26 cellular contexts compared by ENCODE assay signal in the genomic region with DNA sequence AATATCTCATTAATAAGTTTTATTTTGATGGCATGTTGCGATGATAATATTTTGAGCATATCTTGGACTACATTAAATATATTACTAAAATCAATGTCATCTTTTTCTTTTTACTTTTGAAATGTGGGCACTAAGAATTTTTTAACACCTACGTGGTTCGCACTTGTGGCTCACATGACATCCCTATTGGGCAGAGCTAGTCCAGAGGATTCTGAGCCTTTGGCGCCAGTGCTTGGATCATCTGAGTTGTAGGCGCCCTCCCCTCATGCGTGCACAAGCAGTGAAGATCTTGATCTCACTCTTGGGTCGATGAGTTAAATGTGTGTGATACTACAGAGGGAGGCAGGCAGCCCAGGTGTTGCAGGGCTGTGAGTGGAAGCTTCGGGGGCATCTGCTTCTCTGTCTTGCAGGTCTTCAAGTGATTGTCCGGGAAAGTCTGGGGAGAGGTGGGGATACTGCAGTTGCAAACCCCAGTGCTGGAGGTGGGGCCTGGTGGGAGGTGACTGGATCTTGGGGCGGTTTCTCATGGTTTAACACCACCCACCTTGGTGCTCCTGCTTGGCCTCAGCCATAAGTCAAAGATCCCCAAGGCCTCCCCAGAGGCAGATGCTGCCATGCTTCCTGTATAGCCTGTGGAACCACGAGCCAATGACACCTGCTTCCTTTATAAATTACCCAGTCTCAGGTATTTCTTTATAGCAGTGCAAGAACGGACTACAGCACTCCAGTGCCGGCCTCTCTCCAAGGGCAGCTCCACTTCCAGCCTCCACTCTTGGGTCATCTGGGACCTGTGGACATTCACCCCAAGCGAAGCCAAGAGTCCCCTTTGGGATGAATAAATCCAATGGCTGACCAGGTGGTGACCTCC. TPM values are rescaled to one million over a fixed set of nuclear protein-coding genes. Genes with fewer than 3 reads are reported as not detected.
DNase-seq lines count a peak whose midpoint lies in the region; ATAC-seq and TF ChIP-seq lines count a peak whose summit lies in the region.
"Had no signal": no experiment of that assay in that cellular context is flagged by ENCODE, and none has a peak within 500 bp of the region (broad histone marks: within the 10 kb centered on the region; RNA-seq: fewer than 3 reads in every experiment).

No MANE protein-coding gene starts in this region.

- H3K4me1 Mint-ChIP-seq in activated CD8-positive, alpha-beta memory T cell treated with anti-CD3 and anti-CD28 coated beads, Interleukin-2, amount 10 ng/mL, durations not matched to agents 7 days and 5 days, result peaks cover 13% of the 10 kb centered on the region
- peaks cover 45% of the 10 kb centered on the region for H3K4me1 Mint-ChIP-seq in activated CD4-positive, alpha-beta memory T cell treated with anti-CD3 and anti-CD28 coated beads, Interleukin-2, amount 10 ng/mL, durations not matched to agents 7 days and 5 days
- peaks cover 76% of the 10 kb centered on the region for H3K4me1 Mint-ChIP-seq in stimulated activated effector memory CD8-positive, alpha-beta T cell treated with anti-CD3 and anti-CD28 coated beads, Interleukin-12 subunit alpha, Interleukin-12 subunit beta, amount 100 ng/mL, for 72 hours

- no peak overlapping the region for H3K27ac Mint-ChIP-seq in activated CD8-positive, alpha-beta memory T cell treated with anti-CD3 and anti-CD28 coated beads, Interleukin-2, amount 10 ng/mL, durations not matched to agents 7 days and 5 days
- no peak overlapping the region for H3K27ac Mint-ChIP-seq in activated CD4-positive, alpha-beta memory T cell treated with anti-CD3 and anti-CD28 coated beads, Interleukin-2, amount 10 ng/mL, durations not matched to agents 7 days and 5 days
- H3K27ac Mint-ChIP-seq in stimulated activated effector memory CD8-positive, alpha-beta T cell treated with anti-CD3 and anti-CD28 coated beads, Interleukin-12 subunit alpha, Interleukin-12 subunit beta, amount 100 ng/mL, for 72 hours, result peak overlapping the region; percentile 83
- H3K27ac Mint-ChIP-seq: activated CD4-positive, alpha-beta T cell treated with anti-CD3 and anti-CD28 coated beads for 36 hours; activated naive CD4-positive, alpha-beta T cell treated with anti-CD3 and anti-CD28 coated beads, Interleukin-2, amount 50 U/mL, for 24 hours; brain had no signal

- no peak for TF ChIP-seq POLR2A in lower leg skin (IDR thresholded peaks at IDR 0.05)

- WGBS in lower leg skin, 2 donors, result 87 to 91% methylated on average over 14 of the region's 14 CpGs

- H3K4me3 ChIP-seq in lower leg skin (ENCODE audit: low read depth, poor library complexity, severe bottlenecking), result no peak overlapping the region
- H3K4me3 ChIP-seq: ovary, testis, uterus had no signal

- no peak overlapping the region for H3K4me3 Mint-ChIP-seq in activated CD8-positive, alpha-beta memory T cell treated with anti-CD3 and anti-CD28 coated beads, Interleukin-2, amount 10 ng/mL, durations not matched to agents 7 days and 5 days
- H3K4me3 Mint-ChIP-seq in activated CD4-positive, alpha-beta memory T cell treated with anti-CD3 and anti-CD28 coated beads, Interleukin-2, amount 10 ng/mL, durations not matched to agents 7 days and 5 days, result no peak overlapping the region
- H3K4me3 Mint-ChIP-seq in stimulated activated effector memory CD8-positive, alpha-beta T cell treated with anti-CD3 and anti-CD28 coated beads, Interleukin-12 subunit alpha, Interleukin-12 subunit beta, amount 100 ng/mL, for 72 hours, result no peak overlapping the region
- H3K4me3 Mint-ChIP-seq: activated CD4-positive, alpha-beta T cell treated with anti-CD3 and anti-CD28 coated beads for 36 hours; activated naive CD4-positive, alpha-beta T cell treated with anti-CD3 and anti-CD28 coated beads, Interleukin-2, amount 50 U/mL, for 24 hours; brain; naive thymus-derived CD8-positive, alpha-beta T cell had no signal

- peaks cover 5% of the 10 kb centered on the region for H3K36me3 Mint-ChIP-seq in activated CD8-positive, alpha-beta memory T cell treated with anti-CD3 and anti-CD28 coated beads, Interleukin-2, amount 10 ng/mL, durations not matched to agents 7 days and 5 days
- peaks cover 7% of the 10 kb centered on the region for H3K36me3 Mint-ChIP-seq in activated CD4-positive, alpha-beta memory T cell treated with anti-CD3 and anti-CD28 coated beads, Interleukin-2, amount 10 ng/mL, durations not matched to agents 7 days and 5 days (ENCODE audit: low read depth)
- no peaks in the 10 kb centered on the region for H3K36me3 Mint-ChIP-seq in stimulated activated effector memory CD8-positive, alpha-beta T cell treated with anti-CD3 and anti-CD28 coated beads, Interleukin-12 subunit alpha, Interleukin-12 subunit beta, amount 100 ng/mL, for 72 hours
- H3K36me3 Mint-ChIP-seq: activated naive CD4-positive, alpha-beta T cell treated with anti-CD3 and anti-CD28 coated beads, Interleukin-2, amount 50 U/mL, for 24 hours; brain; naive thymus-derived CD8-positive, alpha-beta T cell had no signal

- peak; percentile 51 for DNase-seq in activated CD8-positive, alpha-beta memory T cell treated with anti-CD3 and anti-CD28 coated beads for 24 hours
- DNase-seq in activated CD8-positive, alpha-beta memory T cell treated with anti-CD3 and anti-CD28 coated beads, Interleukin-2, amount 10 ng/mL, durations not matched to agents 7 days and 5 days, result no peak
- DNase-seq in activated CD4-positive, alpha-beta memory T cell treated with anti-CD3 and anti-CD28 coated beads, Interleukin-2, amount 10 ng/mL, durations not matched to agents 7 days and 5 days, result peak; percentile 14
- DNase-seq in lower leg skin (ENCODE audit: low spot score in 2 of 2) (peak; percentile 9 to 68), NCI-H526 treated with DMSO at 0.1 percent for 48 hours (lab: John Stamatoyannopoulos, UW) (no peak)
- peak in 1 of 2 donors; percentile 49 for DNase-seq in stimulated activated effector memory CD8-positive, alpha-beta T cell treated with anti-CD3 and anti-CD28 coated beads, Interleukin-12 subunit alpha, Interleukin-12 subunit beta, amount 100 ng/mL, for 72 hours (ENCODE audit: low spot score in 2 of 2)
- DNase-seq in stimulated activated CD4-positive, alpha-beta T cell treated with anti-CD3 and anti-CD28 coated beads, Interleukin-12 subunit alpha, Interleukin-12 subunit beta, amount 100 ng/mL, for 4 hours, result no peak
- DNase-seq: activated CD4-positive, alpha-beta T cell treated with anti-CD3 and anti-CD28 coated beads for 36 hours; amniotic stem cell; DMS79 treated with DMSO at 0.1 percent for 48 hours; GF-D8; islet precursor cell; left ventricle myocardium superior; NCI-H1436; NCI-H2107; NCI-H345; stimulated activated naive CD4-positive, alpha-beta T cell; SW 1271; T1000; testis; uterus had no signal

- H3K27me3 Mint-ChIP-seq in activated CD8-positive, alpha-beta memory T cell treated with anti-CD3 and anti-CD28 coated beads, Interleukin-2, amount 10 ng/mL, durations not matched to agents 7 days and 5 days, result no peaks in the 10 kb centered on the region
- H3K27me3 Mint-ChIP-seq in activated CD4-positive, alpha-beta memory T cell treated with anti-CD3 and anti-CD28 coated beads, Interleukin-2, amount 10 ng/mL, durations not matched to agents 7 days and 5 days, result no peaks in the 10 kb centered on the region
- H3K27me3 Mint-ChIP-seq: activated CD4-positive, alpha-beta T cell treated with anti-CD3 and anti-CD28 coated beads for 36 hours; activated naive CD4-positive, alpha-beta T cell treated with anti-CD3 and anti-CD28 coated beads, Interleukin-2, amount 50 U/mL, for 24 hours had no signal

- CTCF ChIA-PET in activated CD8-positive, alpha-beta memory T cell treated with anti-CD3 and anti-CD28 coated beads, Interleukin-2, amount 10 ng/mL, durations not matched to agents 7 days and 5 days (lab: Charles Lee), result interaction anchor here (0.7 kb wide), 1 partner anchor 20 kb away, joined by 3 read pairs; no protein-coding TSS in a partner anchor
- CTCF ChIA-PET in activated CD4-positive, alpha-beta memory T cell treated with anti-CD3 and anti-CD28 coated beads, Interleukin-2, amount 10 ng/mL, durations not matched to agents 7 days and 5 days (lab: Charles Lee), result interaction anchor here (0.7 to 2.1 kb wide), 2 partner anchors 8 to 141 kb away, joined by 3 to 8 read pairs; no protein-coding TSS in a partner anchor

- no peaks in the 10 kb centered on the region for H3K9me3 Mint-ChIP-seq in activated CD8-positive, alpha-beta memory T cell treated with anti-CD3 and anti-CD28 coated beads, Interleukin-2, amount 10 ng/mL, durations not matched to agents 7 days and 5 days (ENCODE audit: low read depth)
- peaks cover 8% of the 10 kb centered on the region for H3K9me3 Mint-ChIP-seq in activated CD4-positive, alpha-beta memory T cell treated with anti-CD3 and anti-CD28 coated beads, Interleukin-2, amount 10 ng/mL, durations not matched to agents 7 days and 5 days
- H3K9me3 Mint-ChIP-seq in stimulated activated effector memory CD8-positive, alpha-beta T cell treated with anti-CD3 and anti-CD28 coated beads, Interleukin-12 subunit alpha, Interleukin-12 subunit beta, amount 100 ng/mL, for 72 hours, result peaks cover 2% of the 10 kb centered on the region
- H3K9me3 Mint-ChIP-seq: activated naive CD4-positive, alpha-beta T cell treated with anti-CD3 and anti-CD28 coated beads, Interleukin-2, amount 50 U/mL, for 24 hours; naive thymus-derived CD8-positive, alpha-beta T cell had no signal

- ATAC-seq in activated CD8-positive, alpha-beta memory T cell treated with anti-CD3 and anti-CD28 coated beads, Interleukin-2, amount 10 ng/mL, durations not matched to agents 7 days and 5 days, result no peak
- no peak for ATAC-seq in stimulated activated effector memory CD8-positive, alpha-beta T cell treated with anti-CD3 and anti-CD28 coated beads, Interleukin-12 subunit alpha, Interleukin-12 subunit beta, amount 100 ng/mL, for 72 hours
- ATAC-seq in SK-N-SH treated with all-trans-retinoic acid at 6 μM for 48 hours, result no peak
- ATAC-seq: activated CD4-positive, alpha-beta T cell treated with anti-CD3 and anti-CD28 coated beads for 36 hours; left ventricle myocardium superior; naive thymus-derived CD8-positive, alpha-beta T cell had no signal

- TF ChIP-seq CTCF in lower leg skin (IDR thresholded peaks at IDR 0.05), result no peak

- POLR2A ChIA-PET in activated CD4-positive, alpha-beta memory T cell treated with anti-CD3 and anti-CD28 coated beads, Interleukin-2, amount 10 ng/mL, durations not matched to agents 7 days and 5 days (lab: Charles Lee), result interaction anchor here (0.9 kb wide), 1 partner anchor 15 kb away, joined by 3 read pairs; no protein-coding TSS in a partner anchor

- intact Hi-C loops in lower leg skin (cut with DNase I; ENCODE audit: low total_unique reads), result no loop called here

TF ChIP-seq in SK-N-SH treated with all-trans-retinoic acid at 6 μM for 48 hours, 23 proteins besides CTCF, POLR2A, EP300 and RAD21 (continues in another document):
- TF ChIP-seq GLIS3 (CRISPR knock-in tag; IDR thresholded peaks at IDR 0.05) (no peak), ZFP3 (CRISPR knock-in tag; IDR thresholded peaks at IDR 0.05) (no peak)

RNA-seq across cellular contexts. Expression of a gene that starts 46.1 kb away (rescaled TPM):
- total RNA-seq in activated CD8-positive, alpha-beta memory T cell treated with anti-CD3 and anti-CD28 coated beads, Interleukin-2, amount 10 ng/mL, durations not matched to agents 7 days and 5 days, result 100 to 1,000 TPM; 213 to 234 TPM
- 100 to 1,000 TPM; 338 to 348 TPM for total RNA-seq in activated CD4-positive, alpha-beta memory T cell treated with anti-CD3 and anti-CD28 coated beads, Interleukin-2, amount 10 ng/mL, durations not matched to agents 7 days and 5 days
- 10 to 100 TPM; 74.6 to 89.9 (median 80.3) TPM for total RNA-seq in lower leg skin

Comparison
In these comparisons a context has a peak if more than half of its experiments do, and no peak if none do; other contexts are left out.
1. DNase-seq: peak in activated CD8-positive, alpha-beta memory T cell treated with anti-CD3 and anti-CD28 coated beads for 24 hours (single experiment), activated CD4-positive, alpha-beta memory T cell treated with anti-CD3 and anti-CD28 coated beads, Interleukin-2, amount 10 ng/mL, durations not matched to agents 7 days and 5 days (single experiment) and lower leg skin (2 of 2); none in activated CD8-positive, alpha-beta memory T cell treated with anti-CD3 and anti-CD28 coated beads, Interleukin-2, amount 10 ng/mL, durations not matched to agents 7 days and 5 days (single experiment), NCI-H526 treated with DMSO at 0.1 percent for 48 hours (single experiment) and stimulated activated CD4-positive, alpha-beta T cell treated with anti-CD3 and anti-CD28 coated beads, Interleukin-12 subunit alpha, Interleukin-12 subunit beta, amount 100 ng/mL, for 4 hours (single experiment).